In the genomic region with DNA sequence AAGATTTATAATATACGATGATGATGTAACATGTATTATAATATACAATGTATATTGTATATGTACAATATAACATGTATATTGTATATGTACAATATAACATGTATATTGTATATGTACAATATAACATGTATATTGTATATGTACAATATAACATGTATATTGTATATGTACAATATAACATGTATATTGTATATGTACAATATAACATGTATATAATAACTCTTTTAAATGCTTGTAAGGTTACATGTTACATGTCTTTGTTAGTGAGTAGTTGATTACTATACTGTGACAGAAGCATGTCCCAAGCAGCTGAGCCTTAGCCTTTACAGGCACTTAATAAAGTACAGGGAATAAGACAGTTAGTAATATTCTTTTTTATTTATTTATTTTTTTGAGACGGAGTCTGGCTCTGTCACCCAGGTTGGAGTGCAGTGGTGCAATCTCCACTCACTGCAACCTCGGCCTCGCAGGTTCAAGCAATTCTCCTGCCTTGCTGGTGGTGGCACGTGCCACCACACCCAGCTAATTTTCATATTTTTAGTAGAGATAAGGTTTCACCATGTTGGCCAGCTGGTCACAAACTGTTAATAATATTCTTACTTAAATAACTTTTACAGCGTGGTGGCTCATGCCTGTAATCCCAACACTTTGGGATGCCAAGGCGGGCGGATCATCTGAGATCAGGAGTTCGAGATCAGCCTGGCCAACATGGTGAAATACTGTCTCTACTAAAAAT, we compare ENCODE assay signal across 17 cellular contexts. TPM values are rescaled to one million over a fixed set of nuclear protein-coding genes. Genes with fewer than 3 reads are reported as not detected.
"Had no signal": no experiment of that assay in that cellular context is flagged by ENCODE, and none has a peak within 500 bp of the region (broad histone marks: within the 10 kb centered on the region; RNA-seq: fewer than 3 reads in every experiment).

No MANE protein-coding gene starts in this region.

RNA-seq across cellular contexts. Expression of a gene that starts 8.0 kb away (rescaled TPM):
- total RNA-seq: bronchial epithelial cell, cardiac muscle cell, cerebellum, chondrocyte had no signal
- polyA plus RNA-seq: cardiac muscle cell had no signal

RNA-seq across cellular contexts. Expression of a gene that starts 11.9 kb away (rescaled TPM):
- total RNA-seq: activated naive CD4-positive, alpha-beta T cell treated with anti-CD3 and anti-CD28 coated beads for 36 hours; activated naive CD4-positive, alpha-beta T cell treated with anti-CD3 and anti-CD28 coated beads, Interleukin-2, amount 50 U/mL, for 72 hours; activated naive CD8-positive, alpha-beta T cell treated with anti-CD3 and anti-CD28 coated beads for 36 hours; activated T-helper 1 cell treated with anti-CD3 and anti-CD28 coated beads, Interleukin-12 subunit alpha, Interleukin-12 subunit beta, Interleukin-2, Interleukin-4 antibody, amounts not matched to agents 30 ng/mL and 10 ng/mL and 1 ng/mL, durations not matched to agents 14 hours and 24 hours and 36 hours; activated T-helper 2 cell treated with anti-CD3 and anti-CD28 coated beads, Interferon-gamma antibody, Interleukin-2, Interleukin-4, amounts not matched to agents 10 μg/mL and 5 μg/mL and 100 μg/mL, durations not matched to agents 14 hours and 24 hours and 36 hours; adrenal gland; aorta; ascending aorta; astrocyte; body of pancreas; breast epithelium; bronchial epithelial cell; cardiac muscle cell; cardiac septum; cerebellum; chondrocyte had no signal
- polyA plus RNA-seq: adipose tissue, adrenal gland, aorta, cardiac muscle cell had no signal
